8 cellular contexts compared by ENCODE assay signal in the genomic region with DNA sequence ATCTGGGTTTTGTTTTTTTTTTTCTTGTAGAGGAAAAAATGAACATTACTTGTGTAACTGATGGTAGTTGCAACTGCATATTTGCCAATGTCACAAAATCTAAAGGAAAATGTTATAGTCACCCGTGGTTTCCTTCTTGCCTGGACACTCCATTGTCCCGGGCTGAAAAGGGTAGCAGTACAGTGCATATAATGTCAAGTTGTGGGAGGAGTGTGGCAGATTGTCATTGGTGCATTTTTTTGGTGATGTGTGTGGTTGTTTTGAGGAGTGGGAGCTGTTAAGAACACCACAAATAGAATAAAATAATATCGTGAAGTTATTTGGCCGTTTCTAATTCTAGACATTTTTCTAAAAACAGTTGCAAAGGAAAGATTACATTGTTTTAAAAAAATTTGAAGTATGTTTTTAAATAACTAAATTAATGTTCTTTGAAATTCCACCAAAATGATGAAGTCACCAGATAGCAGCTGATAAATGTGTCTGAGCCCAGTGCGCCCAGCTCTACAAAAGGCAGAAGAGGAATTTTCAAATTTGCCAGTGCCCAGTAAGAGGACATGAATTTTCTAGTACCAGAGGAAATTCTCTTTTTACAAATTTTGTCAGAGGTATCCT. TPM values are rescaled to one million over a fixed set of nuclear protein-coding genes. Genes with fewer than 3 reads are reported as not detected.
DNase-seq lines count a peak whose midpoint lies in the region; ATAC-seq and TF ChIP-seq lines count a peak whose summit lies in the region.

No MANE protein-coding gene starts in this region.

- peak overlapping the region; percentile 73 for H3K4me3 Mint-ChIP-seq in WTC11

- ATAC-seq in left cardiac atrium, result no peak
- ATAC-seq in WTC11, result no peak
- ATAC-seq in right cardiac atrium, result no peak
- ATAC-seq in GM21786 (IDR thresholded peaks at IDR 0.05; ENCODE audit: unreplicated experiment), result no peak
- no peak for ATAC-seq in activated CD4-positive, CD25-positive, alpha-beta regulatory T cell treated with anti-CD3 and anti-CD28 coated beads, Interleukin-2, amount 50 U/mL, for 24 hours

- H3K27me3 ChIP-seq in right atrium auricular region (no peaks in the 10 kb centered on the region), right cardiac atrium (ENCODE audit: control insufficient read depth, insufficient read depth) (no peaks in the 10 kb centered on the region), skeletal muscle tissue (ENCODE audit: control insufficient read depth in 3 of 3, insufficient read depth in 3 of 3, low read length in 3 of 3) (no peaks in the 10 kb centered on the region)

- peaks cover 0 to 42% of the 10 kb centered on the region in 2 donors for H3K4me1 ChIP-seq in right atrium auricular region
- H3K4me1 ChIP-seq in right cardiac atrium (ENCODE audit: control insufficient read depth, insufficient read depth, low read length), result peaks cover 3% of the 10 kb centered on the region
- peaks cover 10 to 17% (median 11%) of the 10 kb centered on the region in 3 donors for H3K4me1 ChIP-seq in skeletal muscle tissue (ENCODE audit: control insufficient read depth in 3 of 3, insufficient read depth in 3 of 3, low read length in 3 of 3)

- peaks cover 56% of the 10 kb centered on the region for H3K4me1 Mint-ChIP-seq in WTC11

- no peaks in the 10 kb centered on the region for H3K9me3 ChIP-seq in right atrium auricular region
- H3K9me3 ChIP-seq in right cardiac atrium (ENCODE audit: control insufficient read depth, low read length), result no peaks in the 10 kb centered on the region
- no peaks in the 10 kb centered on the region for H3K9me3 ChIP-seq in skeletal muscle tissue (ENCODE audit: control insufficient read depth in 3 of 3, low read length in 3 of 3)

- POLR2A ChIA-PET in WTC11 (lab: Charles Lee), result interaction anchor here (1.0 kb wide), 1 partner anchor 8 kb away, joined by 3 read pairs; no protein-coding TSS in a partner anchor

- H3K4me3 ChIP-seq in right atrium auricular region (peak overlapping the region; percentile 89 to 95), right cardiac atrium (ENCODE audit: low read length) (peak overlapping the region; percentile 67), skeletal muscle tissue (ENCODE audit: low read length in 3 of 3) (peak overlapping the region; percentile 79 to 80 (median 79))

- TF ChIP-seq CTCF in right atrium auricular region (IDR thresholded peaks at IDR 0.05), result no peak
- TF ChIP-seq CTCF in WTC11 (IDR thresholded peaks at IDR 0.05), result no peak

- DNase-seq in right atrium auricular region (ENCODE audit: low spot score), result no peak
- no peak for DNase-seq in left cardiac atrium
- no peak for DNase-seq in WTC11 (ENCODE audit: low spot score)
- no peak for DNase-seq in right cardiac atrium
- DNase-seq in NCI-H345 (lab: John Stamatoyannopoulos, UW), result no peak

- no peaks in the 10 kb centered on the region for H3K9me3 Mint-ChIP-seq in WTC11

- H3K27ac ChIP-seq in right atrium auricular region (peak overlapping the region; percentile 85 to 88), right cardiac atrium (ENCODE audit: low read length) (no peak overlapping the region), skeletal muscle tissue (ENCODE audit: low read depth, low read length) (peak overlapping the region; percentile 49)

- intact Hi-C loops in left cardiac atrium (cut with DNase I), result no loop called here
- intact Hi-C loops in right cardiac atrium (cut with DNase I), result no loop called here

- H3K27me3 Mint-ChIP-seq in WTC11 (ENCODE audit: low read depth), result peaks cover 30% of the 10 kb centered on the region

- no peak overlapping the region for H3K27ac Mint-ChIP-seq in WTC11

- no peaks in the 10 kb centered on the region for H3K36me3 Mint-ChIP-seq in WTC11

- H3K36me3 ChIP-seq in right atrium auricular region, result no peaks in the 10 kb centered on the region
- H3K36me3 ChIP-seq in skeletal muscle tissue (ENCODE audit: control insufficient read depth in 3 of 3, insufficient read depth in 3 of 3, low read length in 3 of 3), result no peaks in the 10 kb centered on the region

- peak overlapping the region in 2 of 3 donors; percentile 64 to 65 for H3K9ac ChIP-seq in skeletal muscle tissue (ENCODE audit: low read depth in 1 of 3, low read length in 3 of 3)

- CTCF ChIA-PET in WTC11 (lab: Charles Lee), result interaction anchor here (0.8 to 3.4 kb wide), 2 partner anchors 24 to 160 kb away, joined by 3 to 19 read pairs; no protein-coding TSS in a partner anchor

- WGBS in right cardiac atrium, result 14% methylated on average over 5 of the region's 5 CpGs

TF ChIP-seq in WTC11, 78 proteins besides CTCF, POLR2A, EP300 and RAD21:
- TF ChIP-seq, protein P1, sequence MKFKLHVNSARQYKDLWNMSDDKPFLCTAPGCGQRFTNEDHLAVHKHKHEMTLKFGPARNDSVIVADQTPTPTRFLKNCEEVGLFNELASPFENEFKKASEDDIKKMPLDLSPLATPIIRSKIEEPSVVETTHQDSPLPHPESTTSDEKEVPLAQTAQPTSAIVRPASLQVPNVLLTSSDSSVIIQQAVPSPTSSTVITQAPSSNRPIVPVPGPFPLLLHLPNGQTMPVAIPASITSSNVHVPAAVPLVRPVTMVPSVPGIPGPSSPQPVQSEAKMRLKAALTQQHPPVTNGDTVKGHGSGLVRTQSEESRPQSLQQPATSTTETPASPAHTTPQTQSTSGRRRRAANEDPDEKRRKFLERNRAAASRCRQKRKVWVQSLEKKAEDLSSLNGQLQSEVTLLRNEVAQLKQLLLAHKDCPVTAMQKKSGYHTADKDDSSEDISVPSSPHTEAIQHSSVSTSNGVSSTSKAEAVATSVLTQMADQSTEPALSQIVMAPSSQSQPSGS (CRISPR knock-in tag; IDR thresholded peaks at IDR 0.05; ENCODE audit: borderline replicate concordance, low read depth), result no peak
- TF ChIP-seq, protein P2, sequence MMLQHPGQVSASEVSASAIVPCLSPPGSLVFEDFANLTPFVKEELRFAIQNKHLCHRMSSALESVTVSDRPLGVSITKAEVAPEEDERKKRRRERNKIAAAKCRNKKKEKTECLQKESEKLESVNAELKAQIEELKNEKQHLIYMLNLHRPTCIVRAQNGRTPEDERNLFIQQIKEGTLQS (CRISPR knock-in tag; conservative IDR thresholded peaks at IDR 0.05), result no peak
- TF ChIP-seq, protein P3, sequence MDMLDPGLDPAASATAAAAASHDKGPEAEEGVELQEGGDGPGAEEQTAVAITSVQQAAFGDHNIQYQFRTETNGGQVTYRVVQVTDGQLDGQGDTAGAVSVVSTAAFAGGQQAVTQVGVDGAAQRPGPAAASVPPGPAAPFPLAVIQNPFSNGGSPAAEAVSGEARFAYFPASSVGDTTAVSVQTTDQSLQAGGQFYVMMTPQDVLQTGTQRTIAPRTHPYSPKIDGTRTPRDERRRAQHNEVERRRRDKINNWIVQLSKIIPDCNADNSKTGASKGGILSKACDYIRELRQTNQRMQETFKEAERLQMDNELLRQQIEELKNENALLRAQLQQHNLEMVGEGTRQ (CRISPR knock-in tag; IDR thresholded peaks at IDR 0.05), result no peak
- TF ChIP-seq, protein P4, sequence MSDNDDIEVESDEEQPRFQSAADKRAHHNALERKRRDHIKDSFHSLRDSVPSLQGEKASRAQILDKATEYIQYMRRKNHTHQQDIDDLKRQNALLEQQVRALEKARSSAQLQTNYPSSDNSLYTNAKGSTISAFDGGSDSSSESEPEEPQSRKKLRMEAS (CRISPR knock-in tag; IDR thresholded peaks at IDR 0.05), result no peak
- no peak for TF ChIP-seq TEAD1 (CRISPR knock-in tag; IDR thresholded peaks at IDR 0.05)

RNA-seq across cellular contexts. Expression of a gene that starts 1.3 kb away (rescaled TPM):
- total RNA-seq in right atrium auricular region, result 10 to 100 TPM; 21.5 to 32.7 TPM
- 10 to 100 TPM; 16.1 to 21.5 TPM for total RNA-seq in left cardiac atrium
- total RNA-seq in WTC11 (2021), result 21.4 to 27.0 TPM (median 25.5 TPM) in 3 replicates
- 10 to 100 TPM; 17.5 to 22.6 (median 20.9) TPM for total RNA-seq in right cardiac atrium
- polyA plus RNA-seq in right cardiac atrium, result 10.3 TPM
- 36.0 TPM for total RNA-seq in skeletal muscle tissue

RNA-seq across cellular contexts. Expression of a gene that starts 33.2 kb away (rescaled TPM):
- 10 to 100 TPM; 15.0 to 41.3 TPM for total RNA-seq in right atrium auricular region
- total RNA-seq in left cardiac atrium, result 10 to 100 TPM; 11.5 to 88.4 TPM
- 24.5 to 56.6 TPM (median 31.8 TPM) in 3 replicates for total RNA-seq in WTC11 (2021)
- total RNA-seq in right cardiac atrium, result 10 to 100 TPM in 2 of 4 donors, 1 to 10 TPM in 2; 3.1 to 38.8 (median 19.2) TPM
- polyA plus RNA-seq in right cardiac atrium, result 20.9 TPM
- total RNA-seq in skeletal muscle tissue, result 156 TPM
